Comparison of ENCODE assay signal across 8 cellular contexts in the genomic region with DNA sequence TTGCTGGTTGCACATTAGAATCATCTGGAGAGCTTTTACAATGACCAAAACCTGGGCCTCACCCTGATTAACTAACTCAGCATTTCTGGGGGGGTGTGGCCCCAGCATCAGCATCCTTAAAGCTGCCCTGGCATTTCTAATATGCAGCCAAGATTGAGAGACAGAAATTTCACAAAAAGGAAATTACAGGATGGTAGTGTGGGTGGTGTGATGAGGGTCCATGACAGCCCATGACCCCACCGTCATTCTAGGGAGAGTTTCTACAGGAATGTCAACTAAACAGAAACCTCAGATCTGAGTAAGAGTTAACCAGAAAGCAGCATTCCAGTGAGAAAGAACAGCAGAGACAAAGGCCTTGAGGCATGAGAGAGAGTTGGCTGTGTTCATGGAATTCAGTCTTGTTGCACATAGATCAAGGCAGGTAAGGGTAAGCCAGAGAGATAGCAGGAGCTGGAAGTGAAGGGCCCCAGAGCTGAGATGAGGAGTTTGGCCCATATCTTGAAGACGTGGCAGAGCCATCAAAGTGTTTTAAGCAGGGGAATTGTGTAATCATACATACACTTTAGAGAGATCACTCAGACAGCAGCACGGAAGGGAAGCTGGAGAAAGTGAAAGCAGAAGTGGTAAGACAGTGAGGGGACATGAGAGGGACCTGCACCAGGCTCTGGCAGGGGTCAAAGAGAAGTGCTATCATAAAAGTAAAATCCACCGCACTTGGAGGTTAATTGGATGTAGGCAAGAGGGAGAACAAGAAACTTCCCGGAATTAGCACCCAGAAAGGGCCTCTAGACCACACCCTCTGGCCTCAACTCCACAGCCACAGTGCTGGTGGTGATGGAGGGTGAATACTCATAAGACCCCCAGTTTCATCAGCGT. TPM values are rescaled to one million over a fixed set of nuclear protein-coding genes. Genes with fewer than 3 reads are reported as not detected.
A peak's percentile ranks its signal among the peaks of the same experiment; 100 is the strongest.
DNase-seq lines count a peak whose midpoint lies in the region; ATAC-seq and TF ChIP-seq lines count a peak whose summit lies in the region.

No MANE protein-coding gene starts in this region.

- no peak overlapping the region for H3K4me3 Mint-ChIP-seq in progenitor cell of endocrine pancreas (ENCODE audit: low read depth)

- H3K27ac ChIP-seq in right atrium auricular region = peak overlapping the region in 1 of 2 donors; percentile 10

- no peaks in the 10 kb centered on the region for H3K9me3 ChIP-seq in right atrium auricular region

- H3K36me3 ChIP-seq in right atrium auricular region = no peaks in the 10 kb centered on the region

- no peaks in the 10 kb centered on the region for H3K27me3 ChIP-seq in right atrium auricular region

- H3K9me3 Mint-ChIP-seq in progenitor cell of endocrine pancreas (ENCODE audit: low read depth) = no peaks in the 10 kb centered on the region

- no peaks in the 10 kb centered on the region for H3K36me3 Mint-ChIP-seq in progenitor cell of endocrine pancreas (ENCODE audit: insufficient read depth)

- H3K27me3 Mint-ChIP-seq in progenitor cell of endocrine pancreas = peaks cover 32% of the 10 kb centered on the region

- no peaks in the 10 kb centered on the region for H3K4me1 Mint-ChIP-seq in progenitor cell of endocrine pancreas (ENCODE audit: low read depth)

- no peak overlapping the region for H3K27ac Mint-ChIP-seq in progenitor cell of endocrine pancreas

- ATAC-seq in GM18511 (IDR thresholded peaks at IDR 0.05; ENCODE audit: unreplicated experiment) = peak; percentile 99
- ATAC-seq in HG02571 (IDR thresholded peaks at IDR 0.05; ENCODE audit: unreplicated experiment) = peak; percentile 92

- peak overlapping the region in 1 of 2 donors; percentile 17 for H3K4me3 ChIP-seq in right atrium auricular region

- DNase-seq in MV-4-11 (lab: John Stamatoyannopoulos, UW) (peak; percentile 100), right atrium auricular region (ENCODE audit: low spot score) (peak; percentile 59), progenitor cell of endocrine pancreas (ENCODE audit: low spot score, unreplicated experiment) (no peak), NCI-H510A treated with DMSO at 0.1 percent for 48 hours (lab: John Stamatoyannopoulos, UW) (no peak)
- DNase-seq in activated gamma-delta T cell treated with anti-CD3 and anti-CD28 coated beads, Interleukin-2, amount 50 U/mL, for 16 hours (ENCODE audit: low read depth) = peak; percentile 45
- DNase-seq in stimulated activated CD8-positive, alpha-beta memory T cell treated with anti-CD3 and anti-CD28 coated beads, Interleukin-7, amount 100 ng/mL, for 4 hours (ENCODE audit: low read depth in 2 of 2) = peak; percentile 42 to 50

- TF ChIP-seq CTCF in right atrium auricular region (IDR thresholded peaks at IDR 0.05) = no peak
- no peak for TF ChIP-seq CTCF in progenitor cell of endocrine pancreas (IDR thresholded peaks at IDR 0.05; ENCODE audit: unreplicated experiment)

- H3K4me1 ChIP-seq in right atrium auricular region = peaks cover 0 to 8% of the 10 kb centered on the region in 2 donors

RNA-seq across cellular contexts. Expression of gene TRABD2A, which starts 7.8 kb away (rescaled TPM):
- total RNA-seq in right atrium auricular region (1 to 10 TPM; 1.2 to 1.7 TPM), progenitor cell of endocrine pancreas (1.4 and 2.0 TPM in 2 replicates)

RNA-seq across cellular contexts. Expression of gene TMSB10, which starts 16.8 kb away (rescaled TPM):
- total RNA-seq in right atrium auricular region (1,000 to 10,000 TPM; 1,113 to 1,769 TPM), progenitor cell of endocrine pancreas (2,013 and 2,136 TPM in 2 replicates)

Comparison
In these comparisons a context has a peak if more than half of its experiments do, and no peak if none do; other contexts are left out.
1. DNase-seq: peak in MV-4-11 (single experiment), activated gamma-delta T cell treated with anti-CD3 and anti-CD28 coated beads, Interleukin-2, amount 50 U/mL, for 16 hours (single experiment), right atrium auricular region (single experiment) and stimulated activated CD8-positive, alpha-beta memory T cell treated with anti-CD3 and anti-CD28 coated beads, Interleukin-7, amount 100 ng/mL, for 4 hours (2 of 2); none in progenitor cell of endocrine pancreas (single experiment) and NCI-H510A treated with DMSO at 0.1 percent for 48 hours (single experiment).